16 cellular contexts compared by ENCODE assay signal in genomic region chr5:164289526-164289925, GRCh38.
DNase-seq lines count a peak whose midpoint lies in the region; ATAC-seq and TF ChIP-seq lines count a peak whose summit lies in the region.
"Had no signal": no experiment of that assay in that cellular context is flagged by ENCODE, and none has a peak within 500 bp of the region (broad histone marks: within the 10 kb centered on the region; RNA-seq: fewer than 3 reads in every experiment).

No MANE protein-coding gene starts in this region.

- H3K4me3 ChIP-seq in SK-N-SH (ENCODE audit: low read depth in 2 of 2, low read length in 1 of 2), result no peak overlapping the region
- no peak overlapping the region for H3K4me3 ChIP-seq in astrocyte of the spinal cord (ENCODE audit: low read depth, low read length)
- H3K4me3 ChIP-seq: GM12878 had no signal

- 60% methylated on average over 1 of the region's 1 CpG for WGBS in SK-N-SH (ENCODE audit: low lambda C conversion rate)

- POLR2A ChIA-PET in SK-N-SH (lab: Yijun Ruan, JAX), result no interaction called here
- POLR2A ChIA-PET in GM10248 (lab: Yijun Ruan, JAX), result no interaction called here
- POLR2A ChIA-PET in activated CD4-positive, alpha-beta memory T cell treated with anti-CD3 and anti-CD28 coated beads, Interleukin-2, amount 10 ng/mL, durations not matched to agents 7 days and 5 days (lab: Charles Lee), result no interaction called here

- no peak for TF ChIP-seq RAD21 in SK-N-SH (IDR thresholded peaks at IDR 0.05; ENCODE audit: low read length)

- no peak overlapping the region for H3K4me2 ChIP-seq in SK-N-SH

- CTCF ChIA-PET in SK-N-SH (lab: Yijun Ruan, JAX) (no interaction called here), GM10248 (lab: Yijun Ruan, JAX) (interaction anchor here (1.5 kb wide), 1 partner anchor 11 kb away, joined by 4 read pairs; no protein-coding TSS in a partner anchor)
- CTCF ChIA-PET in activated CD4-positive, alpha-beta memory T cell treated with anti-CD3 and anti-CD28 coated beads, Interleukin-2, amount 10 ng/mL, durations not matched to agents 7 days and 5 days (lab: Charles Lee), result no interaction called here

- peaks cover 16% of the 10 kb centered on the region for H3K9me3 Mint-ChIP-seq in activated CD4-positive, alpha-beta memory T cell treated with anti-CD3 and anti-CD28 coated beads, Interleukin-2, amount 10 ng/mL, durations not matched to agents 7 days and 5 days

- H3K9me3 ChIP-seq in SK-N-SH, result no peaks in the 10 kb centered on the region

- H3K27ac ChIP-seq in SK-N-SH (ENCODE audit: low read depth in 2 of 2, low read length in 1 of 2), result no peak overlapping the region

- DNase-seq in SK-N-SH (no peak), astrocyte of the spinal cord (ENCODE audit: low read depth, low spot score) (peak; percentile 20), iris pigment epithelial cell (ENCODE audit: low read depth) (peak; percentile 23), GM10248 (ENCODE audit: extremely low spot score) (no peak)
- DNase-seq in activated CD8-positive, alpha-beta memory T cell treated with anti-CD3 and anti-CD28 coated beads, Interleukin-2, amount 50 U/mL, for 48 hours, result no peak
- DNase-seq in activated CD4-positive, alpha-beta memory T cell treated with anti-CD3 and anti-CD28 coated beads, Interleukin-2, amount 10 ng/mL, durations not matched to agents 7 days and 5 days, result no peak
- DNase-seq: C1 segment of cervical spinal cord; Calu3; CD4-positive, alpha-beta T cell; DMS 273 treated with DMSO at 0.1 percent for 48 hours; GOT3; H9 had no signal

- H3K4me1 Mint-ChIP-seq in activated CD4-positive, alpha-beta memory T cell treated with anti-CD3 and anti-CD28 coated beads, Interleukin-2, amount 10 ng/mL, durations not matched to agents 7 days and 5 days, result no peaks in the 10 kb centered on the region
- H3K4me1 Mint-ChIP-seq: B cell, H9 had no signal

- no peaks in the 10 kb centered on the region for H3K27me3 ChIP-seq in SK-N-SH (ENCODE audit: insufficient read depth)

- no peak for ATAC-seq in GM19324 (IDR thresholded peaks at IDR 0.05; ENCODE audit: low FRiP score, unreplicated experiment)
- ATAC-seq: GM12878, HepG2 had no signal

- no peaks in the 10 kb centered on the region for H3F3A ChIP-seq in SK-N-SH (replicated peaks; ENCODE audit: insufficient read depth)

- no peaks in the 10 kb centered on the region for H3K4me1 ChIP-seq in SK-N-SH (ENCODE audit: control insufficient read depth in 1 of 2, insufficient read depth in 2 of 2, low read depth in 1 of 2, low read length in 1 of 2)

- H3K36me3 Mint-ChIP-seq in activated CD4-positive, alpha-beta memory T cell treated with anti-CD3 and anti-CD28 coated beads, Interleukin-2, amount 10 ng/mL, durations not matched to agents 7 days and 5 days (ENCODE audit: low read depth), result no peaks in the 10 kb centered on the region

- H3K27ac Mint-ChIP-seq in activated CD4-positive, alpha-beta memory T cell treated with anti-CD3 and anti-CD28 coated beads, Interleukin-2, amount 10 ng/mL, durations not matched to agents 7 days and 5 days, result no peak overlapping the region
- H3K27ac Mint-ChIP-seq: B cell; CD4-positive, alpha-beta T cell; H9 had no signal

- no peak overlapping the region for H3K9ac ChIP-seq in SK-N-SH

- no peak for TF ChIP-seq EP300 in SK-N-SH (IDR thresholded peaks at IDR 0.05; ENCODE audit: borderline replicate concordance in 1 of 2, low read depth in 1 of 2, low read length in 1 of 2)

- no peaks in the 10 kb centered on the region for H4K20me1 ChIP-seq in SK-N-SH (ENCODE audit: insufficient read depth)

- H3K79me2 ChIP-seq in SK-N-SH (ENCODE audit: insufficient read depth), result no peaks in the 10 kb centered on the region

- no peaks in the 10 kb centered on the region for H3K27me3 Mint-ChIP-seq in activated CD4-positive, alpha-beta memory T cell treated with anti-CD3 and anti-CD28 coated beads, Interleukin-2, amount 10 ng/mL, durations not matched to agents 7 days and 5 days
- H3K27me3 Mint-ChIP-seq: B cell; CD4-positive, alpha-beta T cell had no signal

- peak overlapping the region; percentile 30; the same call in 1 of the 2 replicates for H2AFZ ChIP-seq in SK-N-SH (ENCODE audit: low read depth)

- no peak for TF ChIP-seq CTCF in SK-N-SH (IDR thresholded peaks at IDR 0.05)
- no peak for TF ChIP-seq CTCF in astrocyte of the spinal cord (IDR thresholded peaks at IDR 0.05; ENCODE audit: low read depth, low read length)
- TF ChIP-seq CTCF in GM10248 (IDR thresholded peaks at IDR 0.05; ENCODE audit: control extremely low read depth, extremely low read depth, low read depth, missing control alignments), result no peak

- in situ Hi-C loops in astrocyte of the spinal cord (cut with HindIII; ENCODE audit: low sequenced_read_pairs), result no loop called here

- no peak overlapping the region for H3K4me3 Mint-ChIP-seq in activated CD4-positive, alpha-beta memory T cell treated with anti-CD3 and anti-CD28 coated beads, Interleukin-2, amount 10 ng/mL, durations not matched to agents 7 days and 5 days
- H3K4me3 Mint-ChIP-seq: B cell; CD4-positive, alpha-beta T cell; H9 had no signal

- no peaks in the 10 kb centered on the region for H3K9me2 ChIP-seq in SK-N-SH

- H3K36me3 ChIP-seq in SK-N-SH (replicated peaks in 1 of 2; ENCODE audit: control insufficient read depth in 1 of 2, insufficient read depth in 2 of 2, low read length in 1 of 2), result no peaks in the 10 kb centered on the region

TF ChIP-seq in SK-N-SH, 30 proteins besides CTCF, POLR2A, EP300 and RAD21:
- TF ChIP-seq NRF1 (IDR thresholded peaks at IDR 0.05; ENCODE audit: low read depth, low read length) (no peak), RFX5 (IDR thresholded peaks at IDR 0.05; ENCODE audit: low read length) (no peak), TEAD4 (IDR thresholded peaks at IDR 0.05; ENCODE audit: borderline replicate concordance, insufficient read depth) (no peak), JUND (IDR thresholded peaks at IDR 0.05) (no peak), TCF12 (IDR thresholded peaks at IDR 0.05) (no peak), POLR2AphosphoS5 (IDR thresholded peaks at IDR 0.05; ENCODE audit: low read depth, low read length) (no peak), ZBTB33 (IDR thresholded peaks at IDR 0.05; ENCODE audit: borderline replicate concordance, low read depth) (no peak), ELF1 (IDR thresholded peaks at IDR 0.05) (no peak), SIN3A (IDR thresholded peaks at IDR 0.05; ENCODE audit: borderline replicate concordance, low read depth, low read length) (no peak), YY1 (IDR thresholded peaks at IDR 0.05; ENCODE audit: low read depth) (no peak), EZH2phosphoT487 (IDR thresholded peaks at IDR 0.05; ENCODE audit: borderline replicate concordance, low read depth) (no peak), FOXM1 (IDR thresholded peaks at IDR 0.05; ENCODE audit: low read depth) (no peak), NFIC (IDR thresholded peaks at IDR 0.05; ENCODE audit: borderline replicate concordance) (no peak)
- TF ChIP-seq, protein P1, sequence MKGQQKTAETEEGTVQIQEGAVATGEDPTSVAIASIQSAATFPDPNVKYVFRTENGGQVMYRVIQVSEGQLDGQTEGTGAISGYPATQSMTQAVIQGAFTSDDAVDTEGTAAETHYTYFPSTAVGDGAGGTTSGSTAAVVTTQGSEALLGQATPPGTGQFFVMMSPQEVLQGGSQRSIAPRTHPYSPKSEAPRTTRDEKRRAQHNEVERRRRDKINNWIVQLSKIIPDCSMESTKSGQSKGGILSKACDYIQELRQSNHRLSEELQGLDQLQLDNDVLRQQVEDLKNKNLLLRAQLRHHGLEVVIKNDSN (IDR thresholded peaks at IDR 0.05; ENCODE audit: borderline replicate concordance, low read depth), result no peak
- TF ChIP-seq, protein P2, sequence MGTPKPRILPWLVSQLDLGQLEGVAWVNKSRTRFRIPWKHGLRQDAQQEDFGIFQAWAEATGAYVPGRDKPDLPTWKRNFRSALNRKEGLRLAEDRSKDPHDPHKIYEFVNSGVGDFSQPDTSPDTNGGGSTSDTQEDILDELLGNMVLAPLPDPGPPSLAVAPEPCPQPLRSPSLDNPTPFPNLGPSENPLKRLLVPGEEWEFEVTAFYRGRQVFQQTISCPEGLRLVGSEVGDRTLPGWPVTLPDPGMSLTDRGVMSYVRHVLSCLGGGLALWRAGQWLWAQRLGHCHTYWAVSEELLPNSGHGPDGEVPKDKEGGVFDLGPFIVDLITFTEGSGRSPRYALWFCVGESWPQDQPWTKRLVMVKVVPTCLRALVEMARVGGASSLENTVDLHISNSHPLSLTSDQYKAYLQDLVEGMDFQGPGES (IDR thresholded peaks at IDR 0.05; ENCODE audit: low read depth, low read length), result no peak

Comparison
In these comparisons a context has a peak if more than half of its experiments do, and no peak if none do; other contexts are left out.
1. DNase-seq: peak in astrocyte of the spinal cord (single experiment) and iris pigment epithelial cell (single experiment); none in SK-N-SH (single experiment), GM10248 (single experiment), activated CD8-positive, alpha-beta memory T cell treated with anti-CD3 and anti-CD28 coated beads, Interleukin-2, amount 50 U/mL, for 48 hours (single experiment) and activated CD4-positive, alpha-beta memory T cell treated with anti-CD3 and anti-CD28 coated beads, Interleukin-2, amount 10 ng/mL, durations not matched to agents 7 days and 5 days (single experiment).